In the genomic region with DNA sequence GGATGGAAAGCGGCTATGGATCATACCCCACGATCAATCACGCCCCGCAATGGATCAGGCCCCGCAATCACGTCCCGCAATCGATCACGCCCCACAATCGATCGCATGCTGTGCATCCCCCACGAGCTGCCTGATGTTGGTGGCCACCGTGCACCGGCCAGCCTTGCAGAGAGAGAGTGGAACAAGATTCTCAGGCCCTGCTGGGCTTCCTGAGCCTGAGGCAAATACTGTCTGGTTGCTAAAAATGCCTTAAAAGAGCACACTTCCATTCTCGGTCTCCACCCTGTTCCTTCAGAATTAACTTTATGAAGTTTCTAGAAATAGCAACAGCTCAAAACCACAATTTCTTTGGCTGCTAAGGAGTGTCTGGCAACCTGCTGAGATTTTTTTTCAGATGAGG, we compare ENCODE assay signal across 1 cellular context.
TF ChIP-seq lines count a peak whose summit lies in the region.

No MANE protein-coding gene starts in this region.

TF ChIP-seq in IMR-90, 13 proteins besides CTCF, POLR2A, EP300 and RAD21:
- TF ChIP-seq NFE2L2 (IDR thresholded peaks at IDR 0.05; ENCODE audit: low read depth, low read length) (no peak), MXI1 (IDR thresholded peaks at IDR 0.05; ENCODE audit: borderline replicate concordance, low read depth, low read length) (no peak), SMC3 (IDR thresholded peaks at IDR 0.05; ENCODE audit: low read depth, low read length) (no peak), CHD1 (IDR thresholded peaks at IDR 0.05; ENCODE audit: low read depth, low read length) (no peak), BHLHE40 (IDR thresholded peaks at IDR 0.05; ENCODE audit: low read depth, low read length) (no peak), CEBPB (IDR thresholded peaks at IDR 0.05; ENCODE audit: low read depth, low read length) (no peak), RFX5 (IDR thresholded peaks at IDR 0.05; ENCODE audit: low read depth, low read length) (no peak), MAFK (IDR thresholded peaks at IDR 0.05; ENCODE audit: low read depth, low read length) (no peak), USF2 (IDR thresholded peaks at IDR 0.05; ENCODE audit: low read depth, low read length) (no peak), FOS (IDR thresholded peaks at IDR 0.05; ENCODE audit: low read depth, low read length) (no peak), RCOR1 (IDR thresholded peaks at IDR 0.05; ENCODE audit: insufficient replicate concordance, low read length) (no peak), MAZ (IDR thresholded peaks at IDR 0.05; ENCODE audit: borderline replicate concordance, low read depth, low read length) (no peak)
- TF ChIP-seq, protein P1, sequence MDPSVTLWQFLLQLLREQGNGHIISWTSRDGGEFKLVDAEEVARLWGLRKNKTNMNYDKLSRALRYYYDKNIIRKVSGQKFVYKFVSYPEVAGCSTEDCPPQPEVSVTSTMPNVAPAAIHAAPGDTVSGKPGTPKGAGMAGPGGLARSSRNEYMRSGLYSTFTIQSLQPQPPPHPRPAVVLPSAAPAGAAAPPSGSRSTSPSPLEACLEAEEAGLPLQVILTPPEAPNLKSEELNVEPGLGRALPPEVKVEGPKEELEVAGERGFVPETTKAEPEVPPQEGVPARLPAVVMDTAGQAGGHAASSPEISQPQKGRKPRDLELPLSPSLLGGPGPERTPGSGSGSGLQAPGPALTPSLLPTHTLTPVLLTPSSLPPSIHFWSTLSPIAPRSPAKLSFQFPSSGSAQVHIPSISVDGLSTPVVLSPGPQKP (IDR thresholded peaks at IDR 0.05; ENCODE audit: borderline replicate concordance, low read depth, low read length): no peak
